ENCODE assay signal across 11 cellular contexts in genomic region chr20:23649830-23650417, GRCh38. TPM values are rescaled to one million over a fixed set of nuclear protein-coding genes. Genes with fewer than 3 reads are reported as not detected.
"Had no signal": no experiment of that assay in that cellular context is flagged by ENCODE, and none has a peak within 500 bp of the region (broad histone marks: within the 10 kb centered on the region; RNA-seq: fewer than 3 reads in every experiment).

No MANE protein-coding gene starts in this region.

- ATAC-seq: HCT116 had no signal

- FAIRE-seq: HTR-8/SVneo had no signal

- H3K9ac ChIP-seq: GM23248 had no signal

- H3K27ac Mint-ChIP-seq: HFFc6, IgD-negative memory B cell had no signal

- DNase-seq: GM23248, GOT3, H7, HFFc6, KBM-7 had no signal

- H3K36me3 ChIP-seq: HAP-1 had no signal

- H3K36me3 Mint-ChIP-seq: IgD-negative memory B cell had no signal

- H3K4me1 ChIP-seq: HAP-1 had no signal

- H3K4me3 Mint-ChIP-seq: HFFc6, IgD-negative memory B cell had no signal

- H3K4me3 ChIP-seq: GM23248, HAP-1 had no signal

- H3K27ac ChIP-seq: GM23248 had no signal

- H3K9me3 Mint-ChIP-seq: HFFc6 had no signal

- H3K9me3 ChIP-seq: HAP-1 had no signal

RNA-seq across cellular contexts. Expression of gene CST4, which starts 38.9 kb away (rescaled TPM):
- total RNA-seq: GM23248, H4, H7, HFFc6 had no signal
- polyA plus RNA-seq: GM23248, IgD-negative memory B cell had no signal

RNA-seq across cellular contexts. Expression of gene CST9, which starts 44.2 kb away (rescaled TPM):
- total RNA-seq: GM23248, H4, H7, HFFc6, HT-29 had no signal
- polyA plus RNA-seq: GM23248, IgD-negative memory B cell had no signal
